28 cellular contexts compared by ENCODE assay signal in the genomic region with DNA sequence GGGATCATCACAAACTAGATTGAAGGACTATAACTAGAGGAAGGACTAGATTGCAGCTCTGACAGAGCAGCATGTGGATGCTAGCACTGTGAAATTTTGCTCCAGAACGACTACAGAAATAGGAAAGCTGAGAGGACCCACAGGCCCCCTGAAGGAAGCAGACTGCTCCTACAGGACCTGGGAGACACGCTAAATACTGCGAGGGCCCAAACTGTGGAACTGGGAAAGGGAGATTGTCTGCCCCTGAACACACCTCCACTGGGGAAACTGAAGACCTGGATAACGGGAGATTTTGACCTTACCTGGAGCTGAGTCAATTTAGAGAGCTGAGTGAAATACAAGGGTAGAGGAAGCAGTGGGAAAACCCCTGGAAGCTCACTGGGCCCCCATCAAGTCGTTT.
"Had no signal": no experiment of that assay in that cellular context is flagged by ENCODE, and none has a peak within 500 bp of the region (broad histone marks: within the 10 kb centered on the region; RNA-seq: fewer than 3 reads in every experiment).

No MANE protein-coding gene starts in this region.

- H3K4me1 ChIP-seq: prostate gland, right atrium auricular region, suprapubic skin, transverse colon, upper lobe of right lung, uterus had no signal

- H3K27ac Mint-ChIP-seq: dendritic cell treated with granulocyte-macrophage colony-stimulating factor and Interleukin-4, amounts not matched to agents 40 ng/mL and 50 ng/mL, for 4 days; memory B cell; mesothelial cell of epicardium; naive B cell; natural killer cell treated with Interleukin-12 subunit alpha and Interleukin-12 subunit beta and Interleukin-15 and Interleukin-18, amount 100 ng/mL, for 72 hours; stimulated activated naive CD8-positive, alpha-beta T cell treated with anti-CD3 and anti-CD28 coated beads, Interleukin-15, amount 100 ng/mL, for 72 hours had no signal

- H3K9me3 ChIP-seq: prostate gland, suprapubic skin, upper lobe of right lung, uterus had no signal

- H3K27me3 Mint-ChIP-seq: dendritic cell treated with granulocyte-macrophage colony-stimulating factor and Interleukin-4, amounts not matched to agents 40 ng/mL and 50 ng/mL, for 4 days had no signal

- H3K4me2 ChIP-seq: smooth muscle cell had no signal

- H3K36me3 ChIP-seq: prostate gland, right atrium auricular region, suprapubic skin, transverse colon, upper lobe of right lung, uterus had no signal

- H3K4me3 ChIP-seq: lung, mucosa of descending colon, prostate gland, right atrium auricular region, smooth muscle cell, suprapubic skin, transverse colon, upper lobe of right lung, uterus had no signal

- H3K27ac ChIP-seq: prostate gland, right atrium auricular region, suprapubic skin, transverse colon, upper lobe of right lung, uterus had no signal

- H3K27me3 ChIP-seq: right atrium auricular region, suprapubic skin, transverse colon, upper lobe of right lung, uterus had no signal

- H3K4me1 Mint-ChIP-seq: memory B cell; mesothelial cell of epicardium; naive B cell; stimulated activated naive CD8-positive, alpha-beta T cell treated with anti-CD3 and anti-CD28 coated beads, Interleukin-15, amount 100 ng/mL, for 72 hours had no signal

- H3K4me3 Mint-ChIP-seq: dendritic cell treated with granulocyte-macrophage colony-stimulating factor and Interleukin-4, amounts not matched to agents 40 ng/mL and 50 ng/mL, for 4 days; memory B cell; mesothelial cell of epicardium; natural killer cell treated with Interleukin-12 subunit alpha and Interleukin-12 subunit beta and Interleukin-15 and Interleukin-18, amount 100 ng/mL, for 72 hours; neural crest cell; stimulated activated naive CD8-positive, alpha-beta T cell treated with anti-CD3 and anti-CD28 coated beads, Interleukin-15, amount 100 ng/mL, for 72 hours had no signal

- DNase-seq: effector CD8-positive, alpha-beta T cell; erythroblast; head of caudate nucleus; kidney; mucosa of descending colon; naive B cell; nucleus accumbens; stimulated activated CD4-positive, alpha-beta T cell treated with anti-CD3 and anti-CD28 coated beads, Interleukin-12 subunit alpha, Interleukin-12 subunit beta, amount 100 ng/mL, for 4 hours; stimulated activated CD4-positive, alpha-beta T cell treated with anti-CD3 and anti-CD28 coated beads, Interleukin-1b, Interleukin-23, amount 100 ng/mL, for 48 hours; stimulated activated CD4-positive, alpha-beta T cell treated with anti-CD3 and anti-CD28 coated beads, Interleukin-4, amount 100 ng/mL, for 1 hour; stimulated activated CD8-positive, alpha-beta memory T cell treated with anti-CD3 and anti-CD28 coated beads, Interleukin-4, amount 100 ng/mL, for 48 hours; stimulated activated naive CD4-positive, alpha-beta T cell; stimulated activated naive CD8-positive, alpha-beta T cell treated with anti-CD3 and anti-CD28 coated beads, Interleukin-15, amount 100 ng/mL, for 72 hours; transverse colon; upper lobe of right lung; uterus had no signal

- ATAC-seq: left lobe of liver; mucosa of descending colon; natural killer cell treated with Interleukin-12 subunit alpha and Interleukin-12 subunit beta and Interleukin-15 and Interleukin-18, amount 100 ng/mL, for 72 hours; sciatic nerve; stimulated activated naive CD8-positive, alpha-beta T cell treated with anti-CD3 and anti-CD28 coated beads, Interleukin-15, amount 100 ng/mL, for 72 hours; upper lobe of right lung had no signal
